ENCODE assay signal across 3 cellular contexts in the genomic region with DNA sequence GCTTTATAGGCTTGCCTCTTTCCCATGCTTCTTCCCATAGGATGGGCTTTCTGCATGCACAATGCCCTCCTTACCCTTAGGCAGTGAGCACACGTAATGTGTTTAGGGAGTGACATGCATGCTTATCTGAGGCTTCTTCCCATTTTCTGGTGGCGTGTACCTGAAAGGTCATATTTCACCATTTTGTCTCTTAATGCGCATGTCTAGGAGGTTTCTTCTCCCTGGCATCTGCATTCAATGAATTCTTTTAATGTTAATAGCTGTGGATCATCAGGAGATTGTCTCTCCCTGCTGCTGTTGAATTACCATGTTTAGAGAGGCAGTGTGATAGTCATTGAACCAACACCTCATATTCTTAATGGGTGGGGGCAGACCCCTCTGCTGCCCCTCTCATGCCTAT.
TF ChIP-seq lines count a peak whose summit lies in the region.

No MANE protein-coding gene starts in this region.

TF ChIP-seq in GM23338, 12 proteins besides CTCF, POLR2A, EP300 and RAD21:
- TF ChIP-seq ZNF114 (CRISPR knock-in tag; IDR thresholded peaks at IDR 0.05) = no peak
- TF ChIP-seq, protein P1, sequence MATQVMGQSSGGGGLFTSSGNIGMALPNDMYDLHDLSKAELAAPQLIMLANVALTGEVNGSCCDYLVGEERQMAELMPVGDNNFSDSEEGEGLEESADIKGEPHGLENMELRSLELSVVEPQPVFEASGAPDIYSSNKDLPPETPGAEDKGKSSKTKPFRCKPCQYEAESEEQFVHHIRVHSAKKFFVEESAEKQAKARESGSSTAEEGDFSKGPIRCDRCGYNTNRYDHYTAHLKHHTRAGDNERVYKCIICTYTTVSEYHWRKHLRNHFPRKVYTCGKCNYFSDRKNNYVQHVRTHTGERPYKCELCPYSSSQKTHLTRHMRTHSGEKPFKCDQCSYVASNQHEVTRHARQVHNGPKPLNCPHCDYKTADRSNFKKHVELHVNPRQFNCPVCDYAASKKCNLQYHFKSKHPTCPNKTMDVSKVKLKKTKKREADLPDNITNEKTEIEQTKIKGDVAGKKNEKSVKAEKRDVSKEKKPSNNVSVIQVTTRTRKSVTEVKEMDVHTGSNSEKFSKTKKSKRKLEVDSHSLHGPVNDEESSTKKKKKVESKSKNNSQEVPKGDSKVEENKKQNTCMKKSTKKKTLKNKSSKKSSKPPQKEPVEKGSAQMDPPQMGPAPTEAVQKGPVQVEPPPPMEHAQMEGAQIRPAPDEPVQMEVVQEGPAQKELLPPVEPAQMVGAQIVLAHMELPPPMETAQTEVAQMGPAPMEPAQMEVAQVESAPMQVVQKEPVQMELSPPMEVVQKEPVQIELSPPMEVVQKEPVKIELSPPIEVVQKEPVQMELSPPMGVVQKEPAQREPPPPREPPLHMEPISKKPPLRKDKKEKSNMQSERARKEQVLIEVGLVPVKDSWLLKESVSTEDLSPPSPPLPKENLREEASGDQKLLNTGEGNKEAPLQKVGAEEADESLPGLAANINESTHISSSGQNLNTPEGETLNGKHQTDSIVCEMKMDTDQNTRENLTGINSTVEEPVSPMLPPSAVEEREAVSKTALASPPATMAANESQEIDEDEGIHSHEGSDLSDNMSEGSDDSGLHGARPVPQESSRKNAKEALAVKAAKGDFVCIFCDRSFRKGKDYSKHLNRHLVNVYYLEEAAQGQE (IDR thresholded peaks at IDR 0.05; ENCODE audit: unreplicated experiment) = no peak
- no peak for TF ChIP-seq ZNF331 (CRISPR knock-in tag; IDR thresholded peaks at IDR 0.05; ENCODE audit: low read depth)
- TF ChIP-seq, protein P2, sequence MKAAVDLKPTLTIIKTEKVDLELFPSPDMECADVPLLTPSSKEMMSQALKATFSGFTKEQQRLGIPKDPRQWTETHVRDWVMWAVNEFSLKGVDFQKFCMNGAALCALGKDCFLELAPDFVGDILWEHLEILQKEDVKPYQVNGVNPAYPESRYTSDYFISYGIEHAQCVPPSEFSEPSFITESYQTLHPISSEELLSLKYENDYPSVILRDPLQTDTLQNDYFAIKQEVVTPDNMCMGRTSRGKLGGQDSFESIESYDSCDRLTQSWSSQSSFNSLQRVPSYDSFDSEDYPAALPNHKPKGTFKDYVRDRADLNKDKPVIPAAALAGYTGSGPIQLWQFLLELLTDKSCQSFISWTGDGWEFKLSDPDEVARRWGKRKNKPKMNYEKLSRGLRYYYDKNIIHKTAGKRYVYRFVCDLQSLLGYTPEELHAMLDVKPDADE (IDR thresholded peaks at IDR 0.05) = no peak
- no peak for TF ChIP-seq POLR2AphosphoS5 (IDR thresholded peaks at IDR 0.05; ENCODE audit: low read depth)
- no peak for TF ChIP-seq STAT1 (IDR thresholded peaks at IDR 0.05; ENCODE audit: unreplicated experiment)
- TF ChIP-seq CREB1 (CRISPR knock-in tag; IDR thresholded peaks at IDR 0.05; ENCODE audit: low read depth) = no peak
- no peak for TF ChIP-seq JUNB (IDR thresholded peaks at IDR 0.05; ENCODE audit: unreplicated experiment)

TF ChIP-seq in WTC11, 78 proteins besides CTCF, POLR2A, EP300 and RAD21 (continues in another document):
- TF ChIP-seq ZNF396 (CRISPR knock-in tag; IDR thresholded peaks at IDR 0.05; ENCODE audit: borderline replicate concordance) = no peak
- TF ChIP-seq, protein P3, sequence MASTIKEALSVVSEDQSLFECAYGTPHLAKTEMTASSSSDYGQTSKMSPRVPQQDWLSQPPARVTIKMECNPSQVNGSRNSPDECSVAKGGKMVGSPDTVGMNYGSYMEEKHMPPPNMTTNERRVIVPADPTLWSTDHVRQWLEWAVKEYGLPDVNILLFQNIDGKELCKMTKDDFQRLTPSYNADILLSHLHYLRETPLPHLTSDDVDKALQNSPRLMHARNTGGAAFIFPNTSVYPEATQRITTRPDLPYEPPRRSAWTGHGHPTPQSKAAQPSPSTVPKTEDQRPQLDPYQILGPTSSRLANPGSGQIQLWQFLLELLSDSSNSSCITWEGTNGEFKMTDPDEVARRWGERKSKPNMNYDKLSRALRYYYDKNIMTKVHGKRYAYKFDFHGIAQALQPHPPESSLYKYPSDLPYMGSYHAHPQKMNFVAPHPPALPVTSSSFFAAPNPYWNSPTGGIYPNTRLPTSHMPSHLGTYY (CRISPR knock-in tag; IDR thresholded peaks at IDR 0.05) = no peak
- no peak for TF ChIP-seq TCF7 (CRISPR knock-in tag; IDR thresholded peaks at IDR 0.05; ENCODE audit: low read depth)
- TF ChIP-seq, protein P4, sequence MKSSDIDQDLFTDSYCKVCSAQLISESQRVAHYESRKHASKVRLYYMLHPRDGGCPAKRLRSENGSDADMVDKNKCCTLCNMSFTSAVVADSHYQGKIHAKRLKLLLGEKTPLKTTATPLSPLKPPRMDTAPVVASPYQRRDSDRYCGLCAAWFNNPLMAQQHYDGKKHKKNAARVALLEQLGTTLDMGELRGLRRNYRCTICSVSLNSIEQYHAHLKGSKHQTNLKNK (CRISPR knock-in tag; IDR thresholded peaks at IDR 0.05) = no peak
- TF ChIP-seq, protein P5, sequence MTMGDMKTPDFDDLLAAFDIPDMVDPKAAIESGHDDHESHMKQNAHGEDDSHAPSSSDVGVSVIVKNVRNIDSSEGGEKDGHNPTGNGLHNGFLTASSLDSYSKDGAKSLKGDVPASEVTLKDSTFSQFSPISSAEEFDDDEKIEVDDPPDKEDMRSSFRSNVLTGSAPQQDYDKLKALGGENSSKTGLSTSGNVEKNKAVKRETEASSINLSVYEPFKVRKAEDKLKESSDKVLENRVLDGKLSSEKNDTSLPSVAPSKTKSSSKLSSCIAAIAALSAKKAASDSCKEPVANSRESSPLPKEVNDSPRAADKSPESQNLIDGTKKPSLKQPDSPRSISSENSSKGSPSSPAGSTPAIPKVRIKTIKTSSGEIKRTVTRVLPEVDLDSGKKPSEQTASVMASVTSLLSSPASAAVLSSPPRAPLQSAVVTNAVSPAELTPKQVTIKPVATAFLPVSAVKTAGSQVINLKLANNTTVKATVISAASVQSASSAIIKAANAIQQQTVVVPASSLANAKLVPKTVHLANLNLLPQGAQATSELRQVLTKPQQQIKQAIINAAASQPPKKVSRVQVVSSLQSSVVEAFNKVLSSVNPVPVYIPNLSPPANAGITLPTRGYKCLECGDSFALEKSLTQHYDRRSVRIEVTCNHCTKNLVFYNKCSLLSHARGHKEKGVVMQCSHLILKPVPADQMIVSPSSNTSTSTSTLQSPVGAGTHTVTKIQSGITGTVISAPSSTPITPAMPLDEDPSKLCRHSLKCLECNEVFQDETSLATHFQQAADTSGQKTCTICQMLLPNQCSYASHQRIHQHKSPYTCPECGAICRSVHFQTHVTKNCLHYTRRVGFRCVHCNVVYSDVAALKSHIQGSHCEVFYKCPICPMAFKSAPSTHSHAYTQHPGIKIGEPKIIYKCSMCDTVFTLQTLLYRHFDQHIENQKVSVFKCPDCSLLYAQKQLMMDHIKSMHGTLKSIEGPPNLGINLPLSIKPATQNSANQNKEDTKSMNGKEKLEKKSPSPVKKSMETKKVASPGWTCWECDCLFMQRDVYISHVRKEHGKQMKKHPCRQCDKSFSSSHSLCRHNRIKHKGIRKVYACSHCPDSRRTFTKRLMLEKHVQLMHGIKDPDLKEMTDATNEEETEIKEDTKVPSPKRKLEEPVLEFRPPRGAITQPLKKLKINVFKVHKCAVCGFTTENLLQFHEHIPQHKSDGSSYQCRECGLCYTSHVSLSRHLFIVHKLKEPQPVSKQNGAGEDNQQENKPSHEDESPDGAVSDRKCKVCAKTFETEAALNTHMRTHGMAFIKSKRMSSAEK (CRISPR knock-in tag; IDR thresholded peaks at IDR 0.05; ENCODE audit: borderline replicate concordance) = no peak
- no peak for TF ChIP-seq ZNF416 (CRISPR knock-in tag; IDR thresholded peaks at IDR 0.05)
- TF ChIP-seq, protein P6, sequence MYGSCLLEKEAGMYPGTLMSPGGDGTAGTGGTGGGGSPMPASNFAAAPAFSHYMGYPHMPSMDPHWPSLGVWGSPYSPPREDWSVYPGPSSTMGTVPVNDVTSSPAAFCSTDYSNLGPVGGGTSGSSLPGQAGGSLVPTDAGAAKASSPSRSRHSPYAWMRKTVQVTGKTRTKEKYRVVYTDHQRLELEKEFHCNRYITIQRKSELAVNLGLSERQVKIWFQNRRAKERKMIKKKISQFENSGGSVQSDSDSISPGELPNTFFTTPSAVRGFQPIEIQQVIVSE (CRISPR knock-in tag; IDR thresholded peaks at IDR 0.05; ENCODE audit: borderline replicate concordance) = no peak
- TF ChIP-seq ETV6 (CRISPR knock-in tag; IDR thresholded peaks at IDR 0.05) = no peak
- TF ChIP-seq ZBTB21 (CRISPR knock-in tag; IDR thresholded peaks at IDR 0.05; ENCODE audit: borderline replicate concordance) = no peak
- no peak for TF ChIP-seq ZNF423 (CRISPR knock-in tag; IDR thresholded peaks at IDR 0.05)
- TF ChIP-seq RELA (CRISPR knock-in tag; IDR thresholded peaks at IDR 0.05; ENCODE audit: borderline replicate concordance) = no peak
- TF ChIP-seq FOXJ3 (CRISPR knock-in tag; IDR thresholded peaks at IDR 0.05; ENCODE audit: borderline replicate concordance) = no peak
- TF ChIP-seq SMAD4 (CRISPR knock-in tag; IDR thresholded peaks at IDR 0.05) = no peak
- no peak for TF ChIP-seq GRHL2 (CRISPR knock-in tag; IDR thresholded peaks at IDR 0.05; ENCODE audit: insufficient replicate concordance, severe bottlenecking)
- no peak for TF ChIP-seq SMAD3 (CRISPR knock-in tag; IDR thresholded peaks at IDR 0.05; ENCODE audit: borderline replicate concordance)

TF ChIP-seq in K562, 482 proteins besides CTCF, POLR2A, EP300 and RAD21:
- TF ChIP-seq, protein P7, sequence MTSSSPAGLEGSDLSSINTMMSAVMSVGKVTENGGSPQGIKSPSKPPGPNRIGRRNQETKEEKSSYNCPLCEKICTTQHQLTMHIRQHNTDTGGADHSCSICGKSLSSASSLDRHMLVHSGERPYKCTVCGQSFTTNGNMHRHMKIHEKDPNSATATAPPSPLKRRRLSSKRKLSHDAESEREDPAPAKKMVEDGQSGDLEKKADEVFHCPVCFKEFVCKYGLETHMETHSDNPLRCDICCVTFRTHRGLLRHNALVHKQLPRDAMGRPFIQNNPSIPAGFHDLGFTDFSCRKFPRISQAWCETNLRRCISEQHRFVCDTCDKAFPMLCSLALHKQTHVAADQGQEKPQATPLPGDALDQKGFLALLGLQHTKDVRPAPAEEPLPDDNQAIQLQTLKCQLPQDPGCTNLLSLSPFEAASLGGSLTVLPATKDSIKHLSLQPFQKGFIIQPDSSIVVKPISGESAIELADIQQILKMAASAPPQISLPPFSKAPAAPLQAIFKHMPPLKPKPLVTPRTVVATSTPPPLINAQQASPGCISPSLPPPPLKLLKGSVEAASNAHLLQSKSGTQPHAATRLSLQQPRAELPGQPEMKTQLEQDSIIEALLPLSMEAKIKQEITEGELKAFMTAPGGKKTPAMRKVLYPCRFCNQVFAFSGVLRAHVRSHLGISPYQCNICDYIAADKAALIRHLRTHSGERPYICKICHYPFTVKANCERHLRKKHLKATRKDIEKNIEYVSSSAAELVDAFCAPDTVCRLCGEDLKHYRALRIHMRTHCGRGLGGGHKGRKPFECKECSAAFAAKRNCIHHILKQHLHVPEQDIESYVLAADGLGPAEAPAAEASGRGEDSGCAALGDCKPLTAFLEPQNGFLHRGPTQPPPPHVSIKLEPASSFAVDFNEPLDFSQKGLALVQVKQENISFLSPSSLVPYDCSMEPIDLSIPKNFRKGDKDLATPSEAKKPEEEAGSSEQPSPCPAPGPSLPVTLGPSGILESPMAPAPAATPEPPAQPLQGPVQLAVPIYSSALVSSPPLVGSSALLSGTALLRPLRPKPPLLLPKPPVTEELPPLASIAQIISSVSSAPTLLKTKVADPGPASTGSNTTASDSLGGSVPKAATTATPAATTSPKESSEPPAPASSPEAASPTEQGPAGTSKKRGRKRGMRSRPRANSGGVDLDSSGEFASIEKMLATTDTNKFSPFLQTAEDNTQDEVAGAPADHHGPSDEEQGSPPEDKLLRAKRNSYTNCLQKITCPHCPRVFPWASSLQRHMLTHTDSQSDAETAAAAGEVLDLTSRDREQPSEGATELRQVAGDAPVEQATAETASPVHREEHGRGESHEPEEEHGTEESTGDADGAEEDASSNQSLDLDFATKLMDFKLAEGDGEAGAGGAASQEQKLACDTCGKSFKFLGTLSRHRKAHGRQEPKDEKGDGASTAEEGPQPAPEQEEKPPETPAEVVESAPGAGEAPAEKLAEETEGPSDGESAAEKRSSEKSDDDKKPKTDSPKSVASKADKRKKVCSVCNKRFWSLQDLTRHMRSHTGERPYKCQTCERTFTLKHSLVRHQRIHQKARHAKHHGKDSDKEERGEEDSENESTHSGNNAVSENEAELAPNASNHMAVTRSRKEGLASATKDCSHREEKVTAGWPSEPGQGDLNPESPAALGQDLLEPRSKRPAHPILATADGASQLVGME (CRISPR knock-in tag; IDR thresholded peaks at IDR 0.05) = no peak
- TF ChIP-seq SAFB2 (IDR thresholded peaks at IDR 0.05; ENCODE audit: borderline replicate concordance, low read depth, low read length, severe bottlenecking) (no peak), TAF15 (IDR thresholded peaks at IDR 0.05; ENCODE audit: low read depth, low read length) (no peak), ZKSCAN3 (CRISPR knock-in tag; IDR thresholded peaks at IDR 0.05) (no peak), GTF2F1 (IDR thresholded peaks at IDR 0.05; ENCODE audit: low read depth, low read length) (no peak), NRF1 (conservative IDR thresholded peaks at IDR 0.05 in 1 of 2, IDR thresholded peaks at IDR 0.05 in 1 of 2) (peak; percentile 79 to 82), RBM22 (IDR thresholded peaks at IDR 0.05; ENCODE audit: low read depth, low read length, poor library complexity, severe bottlenecking) (no peak)
